Comparison of ENCODE assay signal across 13 cellular contexts in the genomic region with DNA sequence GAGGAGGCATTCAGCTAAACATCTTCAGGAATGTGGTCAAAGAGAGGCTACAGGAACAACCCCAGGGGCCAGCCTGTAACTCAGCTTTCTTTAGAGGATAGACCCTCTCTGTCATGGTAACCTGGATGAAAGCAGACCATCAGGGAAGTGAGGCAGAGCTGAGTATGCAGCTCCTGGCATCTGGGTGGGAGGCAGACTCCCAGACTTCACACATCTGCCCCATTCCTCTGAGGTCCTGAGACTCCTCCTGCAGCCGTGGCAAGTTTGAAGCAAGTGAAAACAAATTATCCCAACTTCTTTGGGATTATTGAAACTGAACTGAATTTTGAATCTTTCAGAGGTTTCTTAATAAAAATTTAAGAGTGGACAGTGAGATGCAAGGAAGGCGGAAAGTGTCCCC.
"Had no signal": no experiment of that assay in that cellular context is flagged by ENCODE, and none has a peak within 500 bp of the region (broad histone marks: within the 10 kb centered on the region; RNA-seq: fewer than 3 reads in every experiment).

No MANE protein-coding gene starts in this region.

- H3K36me3 ChIP-seq: brain microvascular endothelial cell had no signal

- H3K27me3 ChIP-seq: brain microvascular endothelial cell had no signal

- H3K4me3 ChIP-seq: skin epidermis had no signal

- H3K27ac ChIP-seq: brain microvascular endothelial cell, skin epidermis had no signal

- DNase-seq: activated CD4-positive, alpha-beta T cell treated with anti-CD3 and anti-CD28 coated beads, Interleukin-2, amount 50 U/mL, for 4 hours; activated CD4-positive, CD25-positive, alpha-beta regulatory T cell treated with anti-CD3 and anti-CD28 coated beads, Interleukin-2, amount 50 U/mL, for 72 hours; activated effector memory CD4-positive, alpha-beta T cell treated with anti-CD3 and anti-CD28 coated beads, Interleukin-2, amount 50 U/mL, for 16 hours; activated T-cell treated with anti-CD3 and anti-CD28 coated beads, Interleukin-2, amount 50 U/mL, for 4 hours; brain microvascular endothelial cell; endodermal cell; erythroblast; glutamatergic neuron; left colon; mammary epithelial cell; natural killer cell; T-helper 9 cell had no signal
